In the genomic region with DNA sequence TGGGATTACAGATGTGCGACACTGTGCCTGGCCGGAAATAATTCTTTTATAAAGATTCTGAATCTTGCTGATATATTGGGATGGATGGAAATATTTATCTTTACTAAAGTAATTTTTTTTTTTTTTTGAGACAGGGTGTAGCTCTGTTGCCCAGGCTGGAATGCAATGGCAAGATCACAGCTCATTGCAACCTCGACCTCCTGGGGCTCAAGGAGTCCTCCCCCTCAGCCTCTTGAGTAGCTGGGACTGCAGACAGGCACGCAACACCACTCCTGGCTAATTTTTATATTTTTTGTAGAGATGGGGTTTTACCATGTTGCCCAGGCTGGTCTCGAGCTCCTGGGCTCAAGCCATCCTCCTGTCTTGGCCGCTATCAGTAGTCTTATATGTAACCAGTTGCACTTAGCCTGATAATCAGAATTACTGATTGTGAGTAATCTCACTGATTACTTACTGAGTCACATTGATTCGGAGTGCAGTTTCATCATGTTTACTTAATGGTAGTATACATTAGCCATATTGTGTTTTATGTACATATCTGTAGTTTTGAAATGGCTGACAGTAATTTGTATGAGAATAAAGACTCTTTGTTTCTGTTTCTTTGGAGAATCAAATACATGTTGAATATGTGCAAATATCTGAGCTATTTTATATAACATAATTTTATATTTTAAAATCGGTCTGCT, we compare ENCODE assay signal across 32 cellular contexts. TPM values are rescaled to one million over a fixed set of nuclear protein-coding genes. Genes with fewer than 3 reads are reported as not detected.
DNase-seq lines count a peak whose midpoint lies in the region; ATAC-seq and TF ChIP-seq lines count a peak whose summit lies in the region.
"Had no signal": no experiment of that assay in that cellular context is flagged by ENCODE, and none has a peak within 500 bp of the region (broad histone marks: within the 10 kb centered on the region; RNA-seq: fewer than 3 reads in every experiment).

No MANE protein-coding gene starts in this region.

- H3K4me3 ChIP-seq in GM23338 = no peak overlapping the region
- H3K4me3 ChIP-seq in PC-3 (ENCODE audit: low read length) = no peak overlapping the region
- no peak overlapping the region for H3K4me3 ChIP-seq in epithelial cell of esophagus (ENCODE audit: low read length)
- no peak overlapping the region for H3K4me3 ChIP-seq in colonic mucosa
- H3K4me3 ChIP-seq in SJCRH30 = no peak overlapping the region
- H3K4me3 ChIP-seq: BLaER1 treated with 17β-estradiol and CSF1 and Interleukin-3, amounts not matched to agents 10 nM and 100 nM; esophagus muscularis mucosa; pancreas; SJSA1; testis had no signal

- DNase-seq in GM23338 (ENCODE audit: low spot score) (no peak), PC-3 (peak; percentile 73), epithelial cell of esophagus (ENCODE audit: low read depth) (peak; percentile 74), nephron progenitor cell (no peak), colonic mucosa (no peak), SJCRH30 (no peak), NCI-H774 (lab: John Stamatoyannopoulos, UW) (no peak)
- DNase-seq: activated CD4-positive, alpha-beta T cell treated with anti-CD3 and anti-CD28 coated beads for 1 hour; activated gamma-delta T cell treated with Interleukin-2 at 50 U/mL for 16 hours; Caco-2; effector memory CD4-positive, alpha-beta T cell; NCI-H1092 treated with DMSO at 0.1 percent for 48 hours; NCI-H2081; NCI-H345; OCI-M1; pancreas; right cardiac atrium; stimulated activated CD4-positive, alpha-beta T cell treated with anti-CD3 and anti-CD28 coated beads, Interleukin-12 subunit alpha, Interleukin-12 subunit beta, amount 100 ng/mL, for 4 hours; stimulated activated CD4-positive, alpha-beta T cell treated with anti-CD3 and anti-CD28 coated beads, Interleukin-4, amount 100 ng/mL, for 24 hours; stimulated activated naive B cell treated with anti-CD40 and anti-IgM and Interleukin-4, amounts not matched to agents 10 μg/mL and 1 μg/mL and 100 μg/mL, for 72 hours; T-helper 1 cell; testis had no signal

- H3K27me3 Mint-ChIP-seq in GM23338 (ENCODE audit: insufficient read depth, low read depth, poor library complexity) = no peaks in the 10 kb centered on the region
- H3K27me3 Mint-ChIP-seq in nephron progenitor cell (ENCODE audit: low read depth, poor library complexity) = no peaks in the 10 kb centered on the region
- H3K27me3 Mint-ChIP-seq: brain; natural killer cell treated with Interleukin-12 subunit alpha and Interleukin-12 subunit beta and Interleukin-15 and Interleukin-18, amount 100 ng/mL, for 72 hours; stimulated activated naive B cell treated with anti-CD40 and anti-IgM and Interleukin-4, amounts not matched to agents 10 μg/mL and 1 μg/mL and 100 μg/mL, for 72 hours had no signal

- POLR2A ChIA-PET in PC-3 (lab: Charles Lee; ENCODE audit: unreplicated experiment) = interaction anchor here (0.8 kb wide), 1 partner anchor 79 kb away, joined by 3 read pairs; the partner anchor contains the start of gene ADIPOR2

- H3K27ac Mint-ChIP-seq in GM23338 = 0 out of 2 replicates have a peak overlapping the region, but pooled peaks have one; percentile 47
- H3K27ac Mint-ChIP-seq in nephron progenitor cell = peak overlapping the region; percentile 41
- H3K27ac Mint-ChIP-seq: brain; natural killer cell treated with Interleukin-12 subunit alpha and Interleukin-12 subunit beta and Interleukin-15 and Interleukin-18, amount 100 ng/mL, for 72 hours; stimulated activated naive B cell treated with anti-CD40 and anti-IgM and Interleukin-4, amounts not matched to agents 10 μg/mL and 1 μg/mL and 100 μg/mL, for 72 hours had no signal

- CTCF ChIA-PET in PC-3 (lab: Charles Lee) = interaction anchor here (0.6 kb wide), 1 partner anchor 112 kb away, joined by 3 read pairs; no protein-coding TSS in a partner anchor

- peaks cover 22% of the 10 kb centered on the region; the same call in 1 of the 2 replicates for H4K20me1 ChIP-seq in GM23338 (replicated peaks; ENCODE audit: insufficient read depth)
- no peaks in the 10 kb centered on the region for H4K20me1 ChIP-seq in PC-3 (ENCODE audit: low read length)

- TF ChIP-seq CTCF in GM23338 (conservative IDR thresholded peaks at IDR 0.05; ENCODE audit: low read depth in 2 of 2) = no peak
- no peak for TF ChIP-seq CTCF in PC-3 (conservative IDR thresholded peaks at IDR 0.05; ENCODE audit: low read depth, low read length)
- no peak for TF ChIP-seq CTCF in epithelial cell of esophagus (IDR thresholded peaks at IDR 0.05; ENCODE audit: insufficient read depth, low read depth, low read length, missing control alignments)
- no peak for TF ChIP-seq CTCF in nephron progenitor cell (IDR thresholded peaks at IDR 0.05)
- no peak for TF ChIP-seq CTCF in colonic mucosa (IDR thresholded peaks at IDR 0.05)

- H3K4me1 ChIP-seq in GM23338 (ENCODE audit: insufficient read depth) (peaks cover 4% of the 10 kb centered on the region; the same call in 1 of the 2 replicates), PC-3 (ENCODE audit: insufficient read depth, low read length) (peaks cover 37% of the 10 kb centered on the region), colonic mucosa (no peaks in the 10 kb centered on the region), SJCRH30 (no peaks in the 10 kb centered on the region)
- H3K4me1 ChIP-seq: SJSA1 had no signal

- H3K9me3 ChIP-seq in PC-3 (ENCODE audit: low read length) = no peaks in the 10 kb centered on the region
- H3K9me3 ChIP-seq in colonic mucosa = no peaks in the 10 kb centered on the region
- no peaks in the 10 kb centered on the region for H3K9me3 ChIP-seq in SJCRH30 (replicated peaks)
- H3K9me3 ChIP-seq: BLaER1 treated with 17β-estradiol and CSF1 and Interleukin-3, amounts not matched to agents 10 nM and 100 nM; Caco-2; esophagus muscularis mucosa; pancreas; SJSA1; testis had no signal

- intact Hi-C loops in PC-3 (cut with micrococcal nuclease) = loop anchor here (2.0 kb wide), 1 partner anchor 63 kb away; no protein-coding TSS in a partner anchor
- intact Hi-C loops in colonic mucosa (cut with DNase I) = no loop called here

- H3K4me3 Mint-ChIP-seq in GM23338 (no peak overlapping the region), nephron progenitor cell (no peak overlapping the region)
- H3K4me3 Mint-ChIP-seq: brain; natural killer cell treated with Interleukin-12 subunit alpha and Interleukin-12 subunit beta and Interleukin-15 and Interleukin-18, amount 100 ng/mL, for 72 hours; stimulated activated naive B cell treated with anti-CD40 and anti-IgM and Interleukin-4, amounts not matched to agents 10 μg/mL and 1 μg/mL and 100 μg/mL, for 72 hours had no signal

- H3K36me3 ChIP-seq in GM23338 (ENCODE audit: insufficient read depth) (no peaks in the 10 kb centered on the region; the same call in 1 of the 2 replicates), PC-3 (ENCODE audit: low read depth, low read length) (peaks cover 5% of the 10 kb centered on the region; the same call in 1 of the 2 replicates), colonic mucosa (peaks cover 6% of the 10 kb centered on the region), SJCRH30 (peaks cover 25% of the 10 kb centered on the region)
- H3K36me3 ChIP-seq: pancreas had no signal

- H3K27me3 ChIP-seq in GM23338 (ENCODE audit: insufficient read depth) (no peaks in the 10 kb centered on the region), PC-3 (ENCODE audit: low read length) (no peaks in the 10 kb centered on the region), colonic mucosa (no peaks in the 10 kb centered on the region), SJCRH30 (no peaks in the 10 kb centered on the region)
- H3K27me3 ChIP-seq: BLaER1 treated with 17β-estradiol and CSF1 and Interleukin-3, amounts not matched to agents 10 nM and 100 nM; esophagus muscularis mucosa; pancreas; SJSA1; testis had no signal

- H3K9me2 ChIP-seq in GM23338 (ENCODE audit: insufficient read depth) = no peaks in the 10 kb centered on the region
- H3K9me2 ChIP-seq in PC-3 (replicated peaks; ENCODE audit: low read length) = no peaks in the 10 kb centered on the region

- peaks cover 19% of the 10 kb centered on the region; the same call in 2 of the 3 replicates for H3K4me1 Mint-ChIP-seq in GM23338
- peaks cover 55% of the 10 kb centered on the region for H3K4me1 Mint-ChIP-seq in nephron progenitor cell

- BruUV-seq in PC-3 (replicated peaks; lab: Mats Ljungman, UMichigan) = no TSS peak

- no peak overlapping the region for H3K27ac ChIP-seq in GM23338 (ENCODE audit: low read depth)
- peak overlapping the region; percentile 38 for H3K27ac ChIP-seq in PC-3 (ENCODE audit: low read length)
- no peak overlapping the region for H3K27ac ChIP-seq in colonic mucosa
- H3K27ac ChIP-seq in SJCRH30 = no peak overlapping the region
- H3K27ac ChIP-seq: BLaER1 treated with 17β-estradiol and CSF1 and Interleukin-3, amounts not matched to agents 10 nM and 100 nM; esophagus muscularis mucosa; pancreas; SJSA1; testis had no signal

- H3K79me2 ChIP-seq in GM23338 (replicated peaks; ENCODE audit: insufficient read depth) (peaks cover 79% of the 10 kb centered on the region), PC-3 (ENCODE audit: low read length) (peaks cover 44% of the 10 kb centered on the region)

- H3K9ac ChIP-seq in PC-3 (ENCODE audit: low read length) (no peak overlapping the region), colonic mucosa (ENCODE audit: low read depth in 2 of 2, low read length in 2 of 2) (no peak overlapping the region)
- H3K9ac ChIP-seq: BLaER1 treated with 17β-estradiol and CSF1 and Interleukin-3, amounts not matched to agents 10 nM and 100 nM had no signal

- H3K9me3 Mint-ChIP-seq in GM23338 (no peaks in the 10 kb centered on the region), nephron progenitor cell (no peaks in the 10 kb centered on the region)
- H3K9me3 Mint-ChIP-seq: brain; natural killer cell treated with Interleukin-12 subunit alpha and Interleukin-12 subunit beta and Interleukin-15 and Interleukin-18, amount 100 ng/mL, for 72 hours; stimulated activated naive B cell treated with anti-CD40 and anti-IgM and Interleukin-4, amounts not matched to agents 10 μg/mL and 1 μg/mL and 100 μg/mL, for 72 hours had no signal

- H2AFZ ChIP-seq in GM23338 = no peak overlapping the region
- H2AFZ ChIP-seq in PC-3 (ENCODE audit: low read length) = no peak overlapping the region

- ATAC-seq in GM23338 = peak; percentile 47; the same call in 2 of the 3 replicates
- peak; percentile 79 for ATAC-seq in PC-3
- ATAC-seq in GM21515 (IDR thresholded peaks at IDR 0.05; ENCODE audit: unreplicated experiment) = no peak
- ATAC-seq: natural killer cell treated with Interleukin-12 subunit alpha and Interleukin-12 subunit beta and Interleukin-15 and Interleukin-18, amount 100 ng/mL, for 72 hours; pancreas; right cardiac atrium; stimulated activated naive B cell treated with anti-CD40 and anti-IgM and Interleukin-4, amounts not matched to agents 10 μg/mL and 1 μg/mL and 100 μg/mL, for 72 hours had no signal

- no peaks in the 10 kb centered on the region for H3K36me3 Mint-ChIP-seq in GM23338 (ENCODE audit: low read depth)
- H3K36me3 Mint-ChIP-seq in nephron progenitor cell (ENCODE audit: low read depth) = peaks cover 6% of the 10 kb centered on the region

- no peak overlapping the region for H3K4me2 ChIP-seq in GM23338
- H3K4me2 ChIP-seq in PC-3 (ENCODE audit: low read length) = peak overlapping the region; percentile 53
- H3K4me2 ChIP-seq: BLaER1 treated with 17β-estradiol and CSF1 and Interleukin-3, amounts not matched to agents 10 nM and 100 nM had no signal

- H3F3A ChIP-seq in GM23338 (replicated peaks; ENCODE audit: low read depth) (no peaks in the 10 kb centered on the region), PC-3 (ENCODE audit: low read length, unreplicated experiment) (no peaks in the 10 kb centered on the region)

RNA-seq across cellular contexts. Expression of gene LRTM2, which starts 50.4 kb away (rescaled TPM):
- 0.12 TPM in 1 of 2 replicates, not detected in the other for total RNA-seq in GM23338 (2014; rRNA removed; shearing (Covaris generic))
- polyA plus RNA-seq in GM23338 (2016; fragmentation: Nextera tagmentation; extraction: Ambion mirVana) = 0.08 TPM in 1 of 2 replicates, not detected in the other
- not detected in 2 replicates for total RNA-seq in PC-3 (2014; rRNA removed)
- total RNA-seq in colonic mucosa = not detected
- not detected in 2 replicates for total RNA-seq in SJCRH30 (2014; rRNA removed; shearing (Covaris generic))
- total RNA-seq: Caco-2; Daoy; LHCN-M2; liver; natural killer cell treated with Interleukin-12 subunit alpha and Interleukin-12 subunit beta and Interleukin-15 and Interleukin-18, amount 100 ng/mL, for 72 hours; pancreas; right cardiac atrium; SJSA1 had no signal
- polyA plus RNA-seq: AG04450, liver, pancreas, right cardiac atrium had no signal

Comparison
In these comparisons a context has a peak if more than half of its experiments do, and no peak if none do; other contexts are left out.
1. DNase-seq: peak in PC-3 (single experiment) and epithelial cell of esophagus (single experiment); none in GM23338 (single experiment), nephron progenitor cell (single experiment), colonic mucosa (single experiment), SJCRH30 (0 of 2) and NCI-H774 (single experiment).